8 cellular contexts compared by ENCODE assay signal in genomic region chr5:43007911-43008368, GRCh38. TPM values are rescaled to one million over a fixed set of nuclear protein-coding genes. Genes with fewer than 3 reads are reported as not detected.
DNase-seq lines count a peak whose midpoint lies in the region; ATAC-seq and TF ChIP-seq lines count a peak whose summit lies in the region.

No MANE protein-coding gene starts in this region.

- no peak for TF ChIP-seq EP300 in upper lobe of left lung (IDR thresholded peaks at IDR 0.05)

- 1 to 4% methylated on average over 20 to 25 of the region's 25 CpGs for WGBS in upper lobe of left lung, 2 donors

- H3K4me3 ChIP-seq in fibroblast of villous mesenchyme (ENCODE audit: low read depth, low read length) (peak overlapping the region; percentile 63), upper lobe of left lung (peak overlapping the region; percentile 36 to 53 (median 48))

- H3K36me3 ChIP-seq in upper lobe of left lung: no peaks in the 10 kb centered on the region

- TF ChIP-seq CTCF in fibroblast of villous mesenchyme (IDR thresholded peaks at IDR 0.05; ENCODE audit: insufficient read depth, low read depth, low read length) (no peak), omental fat pad (IDR thresholded peaks at IDR 0.05) (no peak), upper lobe of left lung (IDR thresholded peaks at IDR 0.05) (no peak)

- H3K4me1 ChIP-seq in upper lobe of left lung: peaks cover 6 to 20% (median 10%) of the 10 kb centered on the region in 4 donors

- no peaks in the 10 kb centered on the region for H3K27me3 ChIP-seq in upper lobe of left lung

- ATAC-seq in omental fat pad (ENCODE audit: low FRiP score) (peak; percentile 45), upper lobe of left lung (ENCODE audit: low FRiP score in 2 of 2) (peak; percentile 79 to 84)

- DNase-seq in ELF-1 (ENCODE audit: low read depth, low spot score): peak; percentile 88
- peak; percentile 42 for DNase-seq in GOT3 (lab: John Stamatoyannopoulos, UW)
- DNase-seq in LHCN-M2 (ENCODE audit: low read depth): peak; percentile 84
- peak; percentile 78 for DNase-seq in RPMI7951 (ENCODE audit: low read depth)
- peak; percentile 61 to 69 for DNase-seq in activated T-helper 1 cell treated with anti-CD3 and anti-CD28 coated beads, Interleukin-2, amount 50 U/mL, for 16 hours (ENCODE audit: low read depth in 1 of 2, low spot score in 1 of 2)
- DNase-seq in fibroblast of villous mesenchyme (ENCODE audit: low read depth): peak; percentile 85
- no peak for DNase-seq in omental fat pad (ENCODE audit: low spot score)
- peak; percentile 47 to 77 for DNase-seq in upper lobe of left lung

- peak in 2 of 4 donors; percentile 20 to 31 for TF ChIP-seq POLR2A in upper lobe of left lung (IDR thresholded peaks at IDR 0.05)

- no peaks in the 10 kb centered on the region for H3K9me3 ChIP-seq in upper lobe of left lung

- H3K27ac ChIP-seq in upper lobe of left lung: peak overlapping the region; percentile 89 to 97 (median 93)

RNA-seq across cellular contexts. Expression of gene ANXA2R, which starts 32.2 kb away (rescaled TPM):
- total RNA-seq in LHCN-M2 (2014; rRNA removed) (1.7 and 2.6 TPM in 2 replicates), fibroblast of villous mesenchyme (2.9 and 3.9 TPM in 2 replicates), omental fat pad (1 to 10 TPM; 1.5 to 5.5 (median 3.4) TPM), upper lobe of left lung (10 to 100 TPM in 1 of 6 donors, 1 to 10 TPM in 5; 2.0 to 25.1 (median 4.3) TPM)
- 1.5 TPM for polyA plus RNA-seq in LHCN-M2 (2012)
- total RNA-seq in RPMI7951 (2014; rRNA removed; shearing (Covaris generic)): 2.6 and 3.2 TPM in 2 replicates
